Comparison of ENCODE assay signal across 7 cellular contexts in genomic region chr3:119700269-119700919, GRCh38. TPM values are rescaled to one million over a fixed set of nuclear protein-coding genes. Genes with fewer than 3 reads are reported as not detected.
DNase-seq lines count a peak whose midpoint lies in the region; ATAC-seq and TF ChIP-seq lines count a peak whose summit lies in the region.

No MANE protein-coding gene starts in this region.

- no peaks in the 10 kb centered on the region for H3K9me3 ChIP-seq in lower lobe of right lung

- peak overlapping the region; percentile 33 for H3K27ac ChIP-seq in lower lobe of right lung

- no peaks in the 10 kb centered on the region for H3K36me3 Mint-ChIP-seq in activated B cell treated with CpG ODN at 0.5 μM for 24 hours (ENCODE audit: low read depth)

- CTCF ChIA-PET in activated B cell treated with CpG ODN at 0.5 μM for 24 hours (lab: Charles Lee), result no interaction called here

- no peaks in the 10 kb centered on the region for H3K27me3 Mint-ChIP-seq in activated B cell treated with CpG ODN at 0.5 μM for 24 hours

- no peaks in the 10 kb centered on the region for H3K27me3 ChIP-seq in lower lobe of right lung (ENCODE audit: low read depth)

- DNase-seq in activated B cell treated with CpG ODN at 0.5 μM for 24 hours (no peak), lower lobe of right lung (no peak), T-helper 9 cell (no peak)
- DNase-seq in activated effector memory CD4-positive, alpha-beta T cell treated with Interleukin-2 at 50 U/mL for 16 hours, result no peak

- no peak overlapping the region for H3K4me3 ChIP-seq in lower lobe of right lung

- H3K4me1 ChIP-seq in lower lobe of right lung, result peaks cover 31% of the 10 kb centered on the region

- H3K36me3 ChIP-seq in lower lobe of right lung, result no peaks in the 10 kb centered on the region

- POLR2A ChIA-PET in activated B cell treated with CpG ODN at 0.5 μM for 24 hours (lab: Charles Lee), result interaction anchor here (0.9 to 1.9 kb wide), 6 partner anchors 23 to 406 kb away, joined by 3 to 9 read pairs (median 4); partner anchors contain the start of genes ADPRH, ARHGAP31, COX17 and TMEM39A

- peaks cover 62% of the 10 kb centered on the region for H3K4me1 Mint-ChIP-seq in activated B cell treated with CpG ODN at 0.5 μM for 24 hours

- peak overlapping the region; percentile 50 for H3K4me3 Mint-ChIP-seq in activated B cell treated with CpG ODN at 0.5 μM for 24 hours

- H3K9me3 Mint-ChIP-seq in activated B cell treated with CpG ODN at 0.5 μM for 24 hours, result peaks cover 5% of the 10 kb centered on the region

- intact Hi-C loops in activated B cell treated with CpG ODN at 0.5 μM for 24 hours (cut with micrococcal nuclease), result loop anchor here (1.0 to 5.0 kb wide), 8 partner anchors 23 to 1042 kb away; partner anchors contain the start of genes COX17, GTF2E1, LRRC58 and RABL3
- intact Hi-C loops in lower lobe of right lung (cut with DNase I), result no loop called here

- TF ChIP-seq CTCF in activated B cell treated with CpG ODN at 0.5 μM for 24 hours (IDR thresholded peaks at IDR 0.05) (no peak), lower lobe of right lung (IDR thresholded peaks at IDR 0.05) (no peak)

- peak; percentile 37 for ATAC-seq in GM18867 (IDR thresholded peaks at IDR 0.05; ENCODE audit: unreplicated experiment)
- ATAC-seq in HG02938 (IDR thresholded peaks at IDR 0.05; ENCODE audit: unreplicated experiment), result peak; percentile 39
- peak; percentile 26 for ATAC-seq in activated B cell treated with CpG ODN at 0.5 μM for 24 hours (ENCODE audit: low read depth)
- ATAC-seq in lower lobe of right lung, result peak in 1 of 2 donors; percentile 34
- ATAC-seq in HG02763 (IDR thresholded peaks at IDR 0.05; ENCODE audit: unreplicated experiment), result no peak

- peak overlapping the region; percentile 97 for H3K27ac Mint-ChIP-seq in activated B cell treated with CpG ODN at 0.5 μM for 24 hours

RNA-seq across cellular contexts. Expression of gene CFAP91, which starts 2.4 kb away (rescaled TPM):
- 8.5 and 12.9 TPM in 2 replicates for total RNA-seq in activated B cell treated with CpG ODN at 0.5 μM for 24 hours
- total RNA-seq in lower lobe of right lung, result 9.0 TPM

RNA-seq across cellular contexts. Expression of gene COX17, which starts 23.2 kb away (rescaled TPM):
- total RNA-seq in activated B cell treated with CpG ODN at 0.5 μM for 24 hours (58.8 and 58.9 TPM in 2 replicates), lower lobe of right lung (54.4 TPM)

RNA-seq across cellular contexts. Expression of gene POPDC2, which starts 40.0 kb away (rescaled TPM):
- total RNA-seq in activated B cell treated with CpG ODN at 0.5 μM for 24 hours, result 5.5 and 6.7 TPM in 2 replicates
- 1.5 TPM for total RNA-seq in lower lobe of right lung
